Comparison of ENCODE assay signal across 1 cellular context in genomic region chr3:60461199-60461598, GRCh38.
TF ChIP-seq lines count a peak whose summit lies in the region.

No MANE protein-coding gene starts in this region.

TF ChIP-seq in SK-N-SH treated with all-trans-retinoic acid at 6 μM for 48 hours, 23 proteins besides CTCF, POLR2A, EP300 and RAD21 (continued from another document):
- TF ChIP-seq, protein P1, sequence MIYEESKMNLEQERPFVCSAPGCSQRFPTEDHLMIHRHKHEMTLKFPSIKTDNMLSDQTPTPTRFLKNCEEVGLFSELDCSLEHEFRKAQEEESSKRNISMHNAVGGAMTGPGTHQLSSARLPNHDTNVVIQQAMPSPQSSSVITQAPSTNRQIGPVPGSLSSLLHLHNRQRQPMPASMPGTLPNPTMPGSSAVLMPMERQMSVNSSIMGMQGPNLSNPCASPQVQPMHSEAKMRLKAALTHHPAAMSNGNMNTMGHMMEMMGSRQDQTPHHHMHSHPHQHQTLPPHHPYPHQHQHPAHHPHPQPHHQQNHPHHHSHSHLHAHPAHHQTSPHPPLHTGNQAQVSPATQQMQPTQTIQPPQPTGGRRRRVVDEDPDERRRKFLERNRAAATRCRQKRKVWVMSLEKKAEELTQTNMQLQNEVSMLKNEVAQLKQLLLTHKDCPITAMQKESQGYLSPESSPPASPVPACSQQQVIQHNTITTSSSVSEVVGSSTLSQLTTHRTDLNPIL (CRISPR knock-in tag; IDR thresholded peaks at IDR 0.05; ENCODE audit: low read depth), result no peak
- TF ChIP-seq ZNF70 (CRISPR knock-in tag; IDR thresholded peaks at IDR 0.05) (no peak), PATZ1 (CRISPR knock-in tag; IDR thresholded peaks at IDR 0.05; ENCODE audit: borderline replicate concordance) (no peak), SNAI2 (CRISPR knock-in tag; IDR thresholded peaks at IDR 0.05) (no peak), GLIS3 (CRISPR knock-in tag; IDR thresholded peaks at IDR 0.05) (no peak), ZFP3 (CRISPR knock-in tag; IDR thresholded peaks at IDR 0.05) (no peak), ZFP30 (CRISPR knock-in tag; IDR thresholded peaks at IDR 0.05) (no peak), TCF4 (CRISPR knock-in tag; IDR thresholded peaks at IDR 0.05; ENCODE audit: borderline replicate concordance) (no peak), RARB (CRISPR knock-in tag; IDR thresholded peaks at IDR 0.05) (no peak)
